1 cellular context compared by ENCODE assay signal in genomic region chr1:212754715-212755114, GRCh38.
TF ChIP-seq lines count a peak whose summit lies in the region.

No MANE protein-coding gene starts in this region.

TF ChIP-seq in SK-N-SH treated with all-trans-retinoic acid at 6 μM for 48 hours, 23 proteins besides CTCF, POLR2A, EP300 and RAD21 (continued from another document):
- TF ChIP-seq CREB5 (CRISPR knock-in tag; IDR thresholded peaks at IDR 0.05; ENCODE audit: low read depth) (no peak), ZNF8 (CRISPR knock-in tag; IDR thresholded peaks at IDR 0.05) (no peak), ARNTL (CRISPR knock-in tag; IDR thresholded peaks at IDR 0.05; ENCODE audit: borderline replicate concordance, low read depth) (no peak), ISL1 (CRISPR knock-in tag; IDR thresholded peaks at IDR 0.05) (no peak), BACH2 (CRISPR knock-in tag; IDR thresholded peaks at IDR 0.05; ENCODE audit: borderline replicate concordance) (no peak), SNAI2 (CRISPR knock-in tag; IDR thresholded peaks at IDR 0.05) (no peak)
TF ChIP-seq in SK-N-SH treated with all-trans-retinoic acid at 6 μM for 48 hours: peak in this region for 0.
